ENCODE assay signal across 24 cellular contexts in genomic region chr21:35811115-35811806, GRCh38.
"Had no signal": no experiment of that assay in that cellular context is flagged by ENCODE, and none has a peak within 500 bp of the region (broad histone marks: within the 10 kb centered on the region; RNA-seq: fewer than 3 reads in every experiment).

No MANE protein-coding gene starts in this region.

- H3K36me3 Mint-ChIP-seq: activated CD4-positive, alpha-beta memory T cell treated with anti-CD3 and anti-CD28 coated beads for 36 hours; activated naive CD8-positive, alpha-beta T cell treated with anti-CD3 and anti-CD28 coated beads, Interleukin-2, amount 10 ng/mL, durations not matched to agents 7 days and 5 days; memory B cell; naive thymus-derived CD4-positive, alpha-beta T cell; neural progenitor cell had no signal

- H3K27ac Mint-ChIP-seq: activated CD4-positive, alpha-beta memory T cell treated with anti-CD3 and anti-CD28 coated beads for 36 hours; activated naive CD4-positive, alpha-beta T cell treated with anti-CD3 and anti-CD28 coated beads for 36 hours; activated naive CD8-positive, alpha-beta T cell treated with anti-CD3 and anti-CD28 coated beads, Interleukin-2, amount 10 ng/mL, durations not matched to agents 7 days and 5 days; activated T-cell treated with anti-CD3 and anti-CD28 coated beads, Interleukin-2, amount 50 U/mL, for 72 hours; memory B cell; neural progenitor cell; progenitor cell of endocrine pancreas; stimulated activated naive CD8-positive, alpha-beta T cell treated with anti-CD3 and anti-CD28 coated beads, Interleukin-15, Interleukin-2, amounts not matched to agents 100 ng/mL and 50 ng/mL, for 24 hours; T-helper 17 cell had no signal

- H3K4me1 ChIP-seq: neural progenitor cell, right atrium auricular region, thyroid gland had no signal

- H3K9ac ChIP-seq: neural progenitor cell had no signal

- H3K27me3 ChIP-seq: neural progenitor cell, right atrium auricular region, thyroid gland had no signal

- H3K4me2 ChIP-seq: neural progenitor cell had no signal

- H3K4me3 Mint-ChIP-seq: activated CD4-positive, alpha-beta memory T cell treated with anti-CD3 and anti-CD28 coated beads for 36 hours; activated naive CD4-positive, alpha-beta T cell treated with anti-CD3 and anti-CD28 coated beads for 36 hours; activated naive CD8-positive, alpha-beta T cell treated with anti-CD3 and anti-CD28 coated beads, Interleukin-2, amount 10 ng/mL, durations not matched to agents 7 days and 5 days; activated T-cell treated with anti-CD3 and anti-CD28 coated beads, Interleukin-2, amount 50 U/mL, for 72 hours; memory B cell; naive thymus-derived CD4-positive, alpha-beta T cell; neural progenitor cell; stimulated activated naive CD8-positive, alpha-beta T cell treated with anti-CD3 and anti-CD28 coated beads, Interleukin-15, Interleukin-2, amounts not matched to agents 100 ng/mL and 50 ng/mL, for 24 hours; T-helper 17 cell had no signal

- DNase-seq: activated CD4-positive, alpha-beta memory T cell treated with anti-CD3 and anti-CD28 coated beads for 36 hours; activated CD4-positive, alpha-beta T cell treated with anti-CD3 and anti-CD28 coated beads for 4 hours; activated CD4-positive, CD25-positive, alpha-beta regulatory T cell; activated effector memory CD4-positive, alpha-beta T cell treated with Interleukin-2 at 50 U/mL for 16 hours; activated naive CD4-positive, alpha-beta T cell treated with anti-CD3 and anti-CD28 coated beads for 36 hours; activated naive CD8-positive, alpha-beta T cell treated with anti-CD3 and anti-CD28 coated beads, Interleukin-2, amount 10 ng/mL, durations not matched to agents 7 days and 5 days; activated T-cell treated with anti-CD3 and anti-CD28 coated beads, Interleukin-2, amount 50 U/mL, for 72 hours; cerebellar nuclear complex; cortex of kidney; effector CD4-positive, alpha-beta T cell; islet precursor cell; left cardiac atrium; naive thymus-derived CD4-positive, alpha-beta T cell; stimulated activated CD4-positive, alpha-beta T cell treated with anti-CD3 and anti-CD28 coated beads, Interleukin-1b, Interleukin-23, amount 100 ng/mL, for 48 hours; substantia nigra; SW 1271; T-helper 17 cell; thyroid gland had no signal

- H2AFZ ChIP-seq: neural progenitor cell had no signal

- H3K4me1 Mint-ChIP-seq: activated naive CD8-positive, alpha-beta T cell treated with anti-CD3 and anti-CD28 coated beads, Interleukin-2, amount 10 ng/mL, durations not matched to agents 7 days and 5 days; memory B cell; naive thymus-derived CD4-positive, alpha-beta T cell had no signal

- ATAC-seq: activated T-cell treated with anti-CD3 and anti-CD28 coated beads, Interleukin-2, amount 50 U/mL, for 72 hours; esophagus mucosa; left cardiac atrium; naive thymus-derived CD4-positive, alpha-beta T cell; T-helper 17 cell had no signal

- H3K9me3 Mint-ChIP-seq: activated CD4-positive, alpha-beta memory T cell treated with anti-CD3 and anti-CD28 coated beads for 36 hours; activated naive CD4-positive, alpha-beta T cell treated with anti-CD3 and anti-CD28 coated beads for 36 hours; activated naive CD8-positive, alpha-beta T cell treated with anti-CD3 and anti-CD28 coated beads, Interleukin-2, amount 10 ng/mL, durations not matched to agents 7 days and 5 days; activated T-cell treated with anti-CD3 and anti-CD28 coated beads, Interleukin-2, amount 50 U/mL, for 72 hours; memory B cell; naive thymus-derived CD4-positive, alpha-beta T cell; stimulated activated naive CD8-positive, alpha-beta T cell treated with anti-CD3 and anti-CD28 coated beads, Interleukin-15, Interleukin-2, amounts not matched to agents 100 ng/mL and 50 ng/mL, for 24 hours had no signal

- H3K36me3 ChIP-seq: neural progenitor cell, right atrium auricular region, thyroid gland had no signal

- H3K9me3 ChIP-seq: right atrium auricular region, thyroid gland had no signal

- H3K4me3 ChIP-seq: neural progenitor cell, right atrium auricular region, thyroid gland had no signal

- H3K27ac ChIP-seq: neural progenitor cell, right atrium auricular region, thyroid gland had no signal

- H3K27me3 Mint-ChIP-seq: stimulated activated naive CD8-positive, alpha-beta T cell treated with anti-CD3 and anti-CD28 coated beads, Interleukin-15, Interleukin-2, amounts not matched to agents 100 ng/mL and 50 ng/mL, for 24 hours had no signal
